ENCODE assay signal across 1 cellular context in the genomic region with DNA sequence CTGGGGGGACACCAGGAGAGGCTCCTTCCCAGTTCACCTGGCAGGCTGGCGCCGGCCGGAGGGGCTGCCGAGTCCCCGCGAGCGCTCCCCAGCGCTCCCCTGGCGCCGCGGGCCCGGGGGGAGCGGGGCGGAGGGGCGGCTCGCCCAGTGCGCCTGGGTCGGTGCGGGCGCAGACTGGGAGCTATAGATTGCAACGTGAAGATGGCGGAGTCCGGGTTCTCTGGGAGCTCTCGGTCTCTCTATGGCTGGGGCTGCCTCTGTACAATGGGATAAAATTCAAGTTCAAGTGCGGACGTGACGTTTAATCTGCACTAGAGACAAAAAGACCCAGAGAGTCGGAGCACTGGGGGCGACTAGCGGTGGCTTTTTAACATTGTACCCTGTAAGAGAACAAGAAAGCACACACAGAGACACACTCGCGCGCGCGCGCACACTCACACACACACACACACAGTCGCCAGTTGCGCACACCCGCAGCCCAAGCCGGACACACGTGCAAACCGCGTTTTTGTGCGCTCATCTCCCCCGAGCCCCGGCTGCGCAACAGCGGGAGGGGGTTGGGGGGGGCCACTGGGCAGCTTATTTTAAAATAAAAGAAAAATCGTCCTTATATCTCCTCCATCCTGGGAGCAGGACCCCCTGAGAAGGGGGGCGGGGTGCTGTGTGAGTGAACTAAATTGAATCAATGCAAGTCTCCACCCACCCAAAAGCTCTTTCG.
TF ChIP-seq lines count a peak whose summit lies in the region.

A gene (minus strand): TSS at position 247 of the 718 bp plus-strand sequence. CDS start 979 bp downstream, outside the sequence.

TF ChIP-seq in SK-N-SH treated with all-trans-retinoic acid at 6 μM for 48 hours, 23 proteins besides CTCF, POLR2A, EP300 and RAD21 (continued from another document):
- TF ChIP-seq ZFP30 (CRISPR knock-in tag; IDR thresholded peaks at IDR 0.05) (no peak), ISL1 (CRISPR knock-in tag; IDR thresholded peaks at IDR 0.05) (no peak), ZNF70 (CRISPR knock-in tag; IDR thresholded peaks at IDR 0.05) (no peak), ESRRG (CRISPR knock-in tag; IDR thresholded peaks at IDR 0.05) (no peak), BACH2 (CRISPR knock-in tag; IDR thresholded peaks at IDR 0.05; ENCODE audit: borderline replicate concordance) (no peak), ZC3H10 (CRISPR knock-in tag; IDR thresholded peaks at IDR 0.05) (no peak), GLIS3 (CRISPR knock-in tag; IDR thresholded peaks at IDR 0.05) (no peak), ZFP3 (CRISPR knock-in tag; IDR thresholded peaks at IDR 0.05) (no peak)
- TF ChIP-seq, protein P1, sequence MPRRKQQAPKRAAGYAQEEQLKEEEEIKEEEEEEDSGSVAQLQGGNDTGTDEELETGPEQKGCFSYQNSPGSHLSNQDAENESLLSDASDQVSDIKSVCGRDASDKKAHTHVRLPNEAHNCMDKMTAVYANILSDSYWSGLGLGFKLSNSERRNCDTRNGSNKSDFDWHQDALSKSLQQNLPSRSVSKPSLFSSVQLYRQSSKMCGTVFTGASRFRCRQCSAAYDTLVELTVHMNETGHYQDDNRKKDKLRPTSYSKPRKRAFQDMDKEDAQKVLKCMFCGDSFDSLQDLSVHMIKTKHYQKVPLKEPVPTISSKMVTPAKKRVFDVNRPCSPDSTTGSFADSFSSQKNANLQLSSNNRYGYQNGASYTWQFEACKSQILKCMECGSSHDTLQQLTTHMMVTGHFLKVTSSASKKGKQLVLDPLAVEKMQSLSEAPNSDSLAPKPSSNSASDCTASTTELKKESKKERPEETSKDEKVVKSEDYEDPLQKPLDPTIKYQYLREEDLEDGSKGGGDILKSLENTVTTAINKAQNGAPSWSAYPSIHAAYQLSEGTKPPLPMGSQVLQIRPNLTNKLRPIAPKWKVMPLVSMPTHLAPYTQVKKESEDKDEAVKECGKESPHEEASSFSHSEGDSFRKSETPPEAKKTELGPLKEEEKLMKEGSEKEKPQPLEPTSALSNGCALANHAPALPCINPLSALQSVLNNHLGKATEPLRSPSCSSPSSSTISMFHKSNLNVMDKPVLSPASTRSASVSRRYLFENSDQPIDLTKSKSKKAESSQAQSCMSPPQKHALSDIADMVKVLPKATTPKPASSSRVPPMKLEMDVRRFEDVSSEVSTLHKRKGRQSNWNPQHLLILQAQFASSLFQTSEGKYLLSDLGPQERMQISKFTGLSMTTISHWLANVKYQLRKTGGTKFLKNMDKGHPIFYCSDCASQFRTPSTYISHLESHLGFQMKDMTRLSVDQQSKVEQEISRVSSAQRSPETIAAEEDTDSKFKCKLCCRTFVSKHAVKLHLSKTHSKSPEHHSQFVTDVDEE (CRISPR knock-in tag; IDR thresholded peaks at IDR 0.05), result no peak
- TF ChIP-seq, protein P2, sequence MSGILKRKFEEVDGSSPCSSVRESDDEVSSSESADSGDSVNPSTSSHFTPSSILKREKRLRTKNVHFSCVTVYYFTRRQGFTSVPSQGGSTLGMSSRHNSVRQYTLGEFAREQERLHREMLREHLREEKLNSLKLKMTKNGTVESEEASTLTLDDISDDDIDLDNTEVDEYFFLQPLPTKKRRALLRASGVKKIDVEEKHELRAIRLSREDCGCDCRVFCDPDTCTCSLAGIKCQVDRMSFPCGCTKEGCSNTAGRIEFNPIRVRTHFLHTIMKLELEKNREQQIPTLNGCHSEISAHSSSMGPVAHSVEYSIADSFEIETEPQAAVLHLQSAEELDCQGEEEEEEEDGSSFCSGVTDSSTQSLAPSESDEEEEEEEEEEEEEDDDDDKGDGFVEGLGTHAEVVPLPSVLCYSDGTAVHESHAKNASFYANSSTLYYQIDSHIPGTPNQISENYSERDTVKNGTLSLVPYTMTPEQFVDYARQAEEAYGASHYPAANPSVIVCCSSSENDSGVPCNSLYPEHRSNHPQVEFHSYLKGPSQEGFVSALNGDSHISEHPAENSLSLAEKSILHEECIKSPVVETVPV (CRISPR knock-in tag; IDR thresholded peaks at IDR 0.05), result no peak
- TF ChIP-seq, protein P3, sequence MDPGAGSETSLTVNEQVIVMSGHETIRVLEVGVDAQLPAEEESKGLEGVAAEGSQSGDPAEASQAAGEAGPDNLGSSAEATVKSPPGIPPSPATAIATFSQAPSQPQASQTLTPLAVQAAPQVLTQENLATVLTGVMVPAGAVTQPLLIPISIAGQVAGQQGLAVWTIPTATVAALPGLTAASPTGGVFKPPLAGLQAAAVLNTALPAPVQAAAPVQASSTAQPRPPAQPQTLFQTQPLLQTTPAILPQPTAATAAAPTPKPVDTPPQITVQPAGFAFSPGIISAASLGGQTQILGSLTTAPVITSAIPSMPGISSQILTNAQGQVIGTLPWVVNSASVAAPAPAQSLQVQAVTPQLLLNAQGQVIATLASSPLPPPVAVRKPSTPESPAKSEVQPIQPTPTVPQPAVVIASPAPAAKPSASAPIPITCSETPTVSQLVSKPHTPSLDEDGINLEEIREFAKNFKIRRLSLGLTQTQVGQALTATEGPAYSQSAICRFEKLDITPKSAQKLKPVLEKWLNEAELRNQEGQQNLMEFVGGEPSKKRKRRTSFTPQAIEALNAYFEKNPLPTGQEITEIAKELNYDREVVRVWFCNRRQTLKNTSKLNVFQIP (CRISPR knock-in tag; IDR thresholded peaks at IDR 0.05; ENCODE audit: borderline replicate concordance, low read depth), result no peak
